16 cellular contexts compared by ENCODE assay signal in genomic region chr18:44792456-44793080, GRCh38.
A peak's percentile ranks its signal among the peaks of the same experiment; 100 is the strongest.
DNase-seq lines count a peak whose midpoint lies in the region; ATAC-seq and TF ChIP-seq lines count a peak whose summit lies in the region.
"Had no signal": no experiment of that assay in that cellular context is flagged by ENCODE, and none has a peak within 500 bp of the region (broad histone marks: within the 10 kb centered on the region; RNA-seq: fewer than 3 reads in every experiment).

No MANE protein-coding gene starts in this region.

- no peak overlapping the region for H4K8ac ChIP-seq in neuronal stem cell (ENCODE audit: low read depth, low read length)

- H3K18ac ChIP-seq in neuronal stem cell (ENCODE audit: low read length): peak overlapping the region; percentile 52

- H2AFZ ChIP-seq in neuronal stem cell (ENCODE audit: low read length): no peak overlapping the region

- H3K4me1 ChIP-seq in left ventricle myocardium inferior: peaks cover 64% of the 10 kb centered on the region
- H3K4me1 ChIP-seq in neuronal stem cell (ENCODE audit: control insufficient read depth in 2 of 2, insufficient read depth in 1 of 2, low read depth in 1 of 2, low read length in 2 of 2): peaks cover 15 to 31% of the 10 kb centered on the region in 2 donors

- no peak overlapping the region for H2BK5ac ChIP-seq in neuronal stem cell (ENCODE audit: low read length)

- no peak overlapping the region for H2AK5ac ChIP-seq in neuronal stem cell (ENCODE audit: low read depth, low read length)

- no peak overlapping the region for H2BK120ac ChIP-seq in neuronal stem cell (ENCODE audit: low read depth, low read length)

- H3K9me3 ChIP-seq in left ventricle myocardium inferior (replicated peaks) (no peaks in the 10 kb centered on the region), neuronal stem cell (replicated peaks in 1 of 2; ENCODE audit: control insufficient read depth in 2 of 2, insufficient read depth in 1 of 2, low read depth in 1 of 2, low read length in 2 of 2) (no peaks in the 10 kb centered on the region)
- H3K9me3 ChIP-seq: testis had no signal

- peak overlapping the region; percentile 83 for H3K23ac ChIP-seq in neuronal stem cell (ENCODE audit: low read depth, low read length, poor library complexity)

- intact Hi-C loops in Right ventricle myocardium inferior (cut with DNase I) (loop anchor here (5.0 kb wide), 2 partner anchors 35 to 110 kb away; partner anchors contain the start of gene SETBP1), cardiac septum (cut with DNase I) (loop anchor here (5.0 to 10.0 kb wide), 4 partner anchors 50 to 110 kb away; partner anchors contain the start of gene SETBP1), left ventricle myocardium inferior (cut with micrococcal nuclease) (no loop called here)

- H3K14ac ChIP-seq in neuronal stem cell (ENCODE audit: low read length): no peak overlapping the region

- no peak overlapping the region for H3K4ac ChIP-seq in neuronal stem cell (ENCODE audit: low read length)

- DNase-seq in Right ventricle myocardium inferior (ENCODE audit: missing footprints) (no peak), cardiac septum (ENCODE audit: low spot score) (no peak), left ventricle myocardium inferior (no peak), neuronal stem cell (ENCODE audit: low spot score) (no peak), OCI-M1 (lab: John Stamatoyannopoulos, UW) (no peak)
- no peak for DNase-seq in activated naive CD4-positive, alpha-beta T cell treated with anti-CD3 and anti-CD28 coated beads, Interleukin-2, amount 50 U/mL, for 16 hours
- DNase-seq in activated T-cell treated with anti-CD3 and anti-CD28 coated beads, Interleukin-2, amount 50 U/mL, for 1 hour: no peak
- no peak for DNase-seq in activated naive CD4-positive, alpha-beta T cell (lab: John Stamatoyannopoulos, UW)
- DNase-seq: amygdala; effector CD8-positive, alpha-beta T cell; head of caudate nucleus; mammary epithelial cell; NCI-H1417 treated with DMSO at 0.1 percent for 48 hours; NCI-H748 treated with DMSO at 0.1 percent for 48 hours; testis had no signal

- peak; percentile 65 for ATAC-seq in Right ventricle myocardium inferior

- no peaks in the 10 kb centered on the region for H3K36me3 ChIP-seq in left ventricle myocardium inferior
- H3K36me3 ChIP-seq in neuronal stem cell (replicated peaks in 1 of 2; ENCODE audit: control insufficient read depth in 2 of 2, insufficient read depth in 2 of 2, low read length in 2 of 2): peaks cover 0 to 4% of the 10 kb centered on the region in 2 donors

- no peak overlapping the region for H3K4me2 ChIP-seq in neuronal stem cell (ENCODE audit: insufficient read depth, low read length, poor library complexity, severe bottlenecking)

- no peak overlapping the region for H3K9ac ChIP-seq in neuronal stem cell (ENCODE audit: low read depth, low read length, poor library complexity)

- WGBS in neuronal stem cell (ENCODE audit: extremely low coverage in 2 of 2, insufficient read length in 2 of 2, insufficient replicate concordance in 1 of 2), 2 donors: no CpG with 5 or more reads among the region's 8 CpGs

- peak overlapping the region; percentile 26 for H2BK15ac ChIP-seq in neuronal stem cell (ENCODE audit: low read length)

- H3K27me3 ChIP-seq in left ventricle myocardium inferior (ENCODE audit: low read depth): no peaks in the 10 kb centered on the region
- no peaks in the 10 kb centered on the region for H3K27me3 ChIP-seq in neuronal stem cell (ENCODE audit: control insufficient read depth in 3 of 3, insufficient read depth in 3 of 3, low read depth in 1 of 3, low read length in 3 of 3)
- H3K27me3 ChIP-seq: testis had no signal

- no peak overlapping the region for H4K91ac ChIP-seq in neuronal stem cell (ENCODE audit: low read depth, low read length, poor library complexity)

- H3K4me3 ChIP-seq in left ventricle myocardium inferior (no peak overlapping the region), neuronal stem cell (ENCODE audit: low read length in 2 of 2) (no peak overlapping the region)
- H3K4me3 ChIP-seq: testis had no signal

- TF ChIP-seq CTCF in left ventricle myocardium inferior (IDR thresholded peaks at IDR 0.05; ENCODE audit: borderline replicate concordance): no peak

- H3K79me1 ChIP-seq in neuronal stem cell (ENCODE audit: low read depth, low read length): no peaks in the 10 kb centered on the region

- no peak overlapping the region for H2BK12ac ChIP-seq in neuronal stem cell (ENCODE audit: low read length)

- peak overlapping the region; percentile 76 for H3K27ac ChIP-seq in left ventricle myocardium inferior (replicated peaks)
- H3K27ac ChIP-seq in neuronal stem cell (replicated peaks; ENCODE audit: low read length): no peak overlapping the region
- H3K27ac ChIP-seq: 22Rv1 had no signal
